In the genomic region with DNA sequence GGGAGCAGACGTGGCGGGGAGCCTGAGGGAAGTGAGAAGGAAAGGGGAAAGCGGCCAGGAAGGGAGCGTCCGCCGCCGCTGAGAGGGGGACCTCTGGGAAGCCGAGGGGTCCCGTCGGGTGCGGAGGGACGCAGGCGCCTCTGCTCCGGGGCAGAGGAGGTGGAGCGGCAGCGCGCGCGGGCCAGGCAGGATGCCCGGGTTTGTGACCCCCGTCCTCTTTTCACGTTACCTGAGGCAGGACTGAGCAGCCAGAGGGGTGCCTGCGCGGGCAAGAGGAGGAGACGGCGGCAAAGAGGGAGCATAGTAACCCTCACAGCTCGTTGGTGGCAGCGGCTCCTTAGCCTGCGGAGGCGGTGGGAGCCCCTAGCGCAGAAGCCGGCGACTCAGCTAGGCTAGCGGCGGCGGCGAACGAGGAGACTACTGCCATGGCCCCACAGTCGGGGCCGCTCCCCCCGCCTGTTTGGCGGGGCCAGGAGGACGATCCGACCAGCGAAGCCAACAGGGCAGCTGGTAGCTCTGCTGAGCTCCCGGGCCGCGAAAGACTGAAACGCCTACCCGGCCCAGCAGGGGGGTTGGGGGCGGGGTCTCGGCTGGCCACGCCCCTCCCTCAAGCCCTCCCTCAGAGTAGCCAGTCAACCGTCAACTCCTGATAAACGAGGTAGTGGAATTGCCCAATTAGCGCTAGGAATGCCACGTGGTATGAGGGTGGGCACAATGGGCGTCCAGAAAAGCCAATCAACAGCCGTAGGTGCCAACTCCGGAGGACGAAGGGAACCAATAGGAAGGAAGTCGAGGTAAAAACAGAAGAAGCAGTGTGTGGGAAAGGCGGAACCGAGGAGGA, we compare ENCODE assay signal across 8 cellular contexts. TPM values are rescaled to one million over a fixed set of nuclear protein-coding genes. Genes with fewer than 3 reads are reported as not detected.
DNase-seq lines count a peak whose midpoint lies in the region; ATAC-seq and TF ChIP-seq lines count a peak whose summit lies in the region.

Gene TESK2, minus strand, starts transcription at position 541 of the 841 bp plus-strand sequence. CDS start 33,378 bp downstream, outside the sequence.

- peak; percentile 86 for ATAC-seq in HG02610 (IDR thresholded peaks at IDR 0.05; ENCODE audit: unreplicated experiment)
- peak; percentile 92 to 95 for ATAC-seq in activated naive CD4-positive, alpha-beta T cell treated with anti-CD3 and anti-CD28 coated beads, Interleukin-2, amount 50 U/mL, for 72 hours
- peak; percentile 100 for ATAC-seq in thoracic aorta (ENCODE audit: insufficient number of reproducible peaks, low FRiP score, low read depth)

- TF ChIP-seq POLR2A in GM10847 (IDR thresholded peaks at IDR 0.05; ENCODE audit: extremely low read depth, insufficient read length), result peak; percentile 88

- H3K9me3 ChIP-seq in osteoblast (ENCODE audit: low read depth, low read length) (no peaks in the 10 kb centered on the region), thoracic aorta (no peaks in the 10 kb centered on the region)

- H3K36me3 Mint-ChIP-seq in activated naive CD4-positive, alpha-beta T cell treated with anti-CD3 and anti-CD28 coated beads, Interleukin-2, amount 50 U/mL, for 72 hours, result no peaks in the 10 kb centered on the region

- no peak within 1 kb of the TSS for H3K27ac ChIP-seq in osteoblast (ENCODE audit: low read depth, low read length)
- H3K27ac ChIP-seq in thoracic aorta, result peak within 1 kb of the TSS; percentile 58 to 67

- DNase-seq in NCI-H1048 (lab: John Stamatoyannopoulos, UW) (peak; percentile 99), SK-N-DZ (ENCODE audit: low spot score) (peak; percentile 99), head of caudate nucleus (peak; percentile 96 to 100 (median 99)), osteoblast (ENCODE audit: insufficient read length, low spot score, missing footprints) (peak; percentile 99), thoracic aorta (ENCODE audit: low spot score) (peak; percentile 95)
- peak; percentile 94 to 99 for DNase-seq in activated naive CD4-positive, alpha-beta T cell treated with anti-CD3 and anti-CD28 coated beads, Interleukin-2, amount 50 U/mL, for 72 hours (ENCODE audit: low spot score in 2 of 2)

- TF ChIP-seq CTCF in osteoblast (IDR thresholded peaks at IDR 0.05; ENCODE audit: extremely low read depth, low read depth, low read length) (peak; percentile 6), thoracic aorta (IDR thresholded peaks at IDR 0.05) (peak; percentile 44)

- H3K4me1 ChIP-seq in osteoblast (ENCODE audit: insufficient read depth, low read length) (peaks cover 11% of the 10 kb centered on the region), thoracic aorta (ENCODE audit: control insufficient read depth in 1 of 2, low read depth in 2 of 2) (peaks cover 5 to 10% of the 10 kb centered on the region in 2 donors)

- H3K36me3 ChIP-seq in osteoblast (ENCODE audit: insufficient read depth, low read length) (no peaks in the 10 kb centered on the region), thoracic aorta (no peaks in the 10 kb centered on the region)

- no peaks in the 10 kb centered on the region for H3K9me3 Mint-ChIP-seq in activated naive CD4-positive, alpha-beta T cell treated with anti-CD3 and anti-CD28 coated beads, Interleukin-2, amount 50 U/mL, for 72 hours

- intact Hi-C loops in head of caudate nucleus (cut with DNase I), result loop anchor here (5.0 to 10.0 kb wide), 2 partner anchors 286 to 479 kb away; partner anchors contain the start of genes HECTD3, UROD and ZSWIM5

- peak within 1 kb of the TSS; percentile 95 for H2AFZ ChIP-seq in osteoblast (ENCODE audit: low read length)

- H4K20me1 ChIP-seq in osteoblast (ENCODE audit: insufficient read depth, low read length), result no peaks in the 10 kb centered on the region

- no peaks in the 10 kb centered on the region for H3K79me2 ChIP-seq in osteoblast (ENCODE audit: insufficient read depth, low read length)

- H3K4me3 ChIP-seq in osteoblast (ENCODE audit: insufficient read depth, low read length), result peak within 1 kb of the TSS; percentile 85
- peak within 1 kb of the TSS; percentile 84 for H3K4me3 ChIP-seq in thoracic aorta

- no peak within 1 kb of the TSS for H3K27ac Mint-ChIP-seq in activated naive CD4-positive, alpha-beta T cell treated with anti-CD3 and anti-CD28 coated beads, Interleukin-2, amount 50 U/mL, for 72 hours

- H3K27me3 ChIP-seq in osteoblast (ENCODE audit: insufficient read depth, low read length) (peaks cover 5% of the 10 kb centered on the region), thoracic aorta (replicated peaks; ENCODE audit: insufficient read depth) (no peaks in the 10 kb centered on the region)

- H3K4me2 ChIP-seq in osteoblast (ENCODE audit: insufficient read depth, low read length), result peak within 1 kb of the TSS; percentile 97

RNA-seq across cellular contexts. Expression of gene TESK2, which starts in this region (rescaled TPM):
- polyA plus RNA-seq in SK-N-DZ (2014; cell fraction: cytosol; rRNA removed), result 2.3 and 3.3 TPM in 2 replicates
- polyA plus RNA-seq in SK-N-DZ (2014; cell fraction: nucleus; rRNA removed), result 1.7 and 2.1 TPM in 2 replicates
- total RNA-seq in activated naive CD4-positive, alpha-beta T cell treated with anti-CD3 and anti-CD28 coated beads, Interleukin-2, amount 50 U/mL, for 72 hours, result 10 to 100 TPM in 1 of 2 donors, 1 to 10 TPM in 1; 4.5 to 12.9 TPM
- 5.4 and 6.2 TPM in 2 replicates for total RNA-seq in osteoblast
- total RNA-seq in thoracic aorta, result 1 to 10 TPM; 3.5 to 7.6 TPM
